Comparison of ENCODE assay signal across 23 cellular contexts in the genomic region with DNA sequence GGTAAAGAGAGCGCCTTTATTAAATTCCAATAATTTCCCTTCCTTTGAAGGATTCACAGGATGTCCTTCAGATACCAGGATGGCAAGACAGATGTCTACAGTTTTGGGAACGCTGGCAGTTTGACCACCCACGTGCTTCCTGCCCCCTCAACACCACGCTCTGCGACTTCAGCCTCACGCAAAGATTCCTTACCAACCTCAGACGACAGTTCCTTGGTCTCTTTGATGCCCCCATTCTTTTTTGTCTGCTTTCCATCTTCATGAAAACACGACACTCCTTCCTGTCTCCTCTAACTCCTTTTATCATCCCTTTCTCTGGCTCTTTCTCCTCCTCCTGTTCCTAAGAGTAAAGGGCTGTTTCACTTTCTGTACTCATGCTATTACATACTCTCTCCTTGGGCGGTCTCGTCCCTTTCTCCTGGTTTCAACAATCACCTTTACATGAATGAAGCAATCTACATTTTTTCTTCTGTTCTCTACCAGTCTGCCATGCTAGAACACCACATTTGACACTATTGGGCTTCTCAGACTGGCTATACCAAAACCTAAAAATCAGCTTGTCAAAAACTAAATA.
DNase-seq lines count a peak whose midpoint lies in the region; ATAC-seq and TF ChIP-seq lines count a peak whose summit lies in the region.
"Had no signal": no experiment of that assay in that cellular context is flagged by ENCODE, and none has a peak within 500 bp of the region (broad histone marks: within the 10 kb centered on the region; RNA-seq: fewer than 3 reads in every experiment).

No MANE protein-coding gene starts in this region.

- H3K27ac ChIP-seq in SJSA1 (peak overlapping the region; percentile 82), prostate gland (no peak overlapping the region), testis (no peak overlapping the region)
- H3K27ac ChIP-seq: breast epithelium, C4-2B, hepatocyte, suprapubic skin had no signal

- intact Hi-C loops in dendritic cell treated with granulocyte-macrophage colony-stimulating factor and Interleukin-4, amounts not matched to agents 40 ng/mL and 50 ng/mL, for 4 days (cut with micrococcal nuclease) = no loop called here
- intact Hi-C loops in prostate gland (cut with DNase I) (no loop called here), testis (cut with DNase I; ENCODE audit: low total_unique reads) (no loop called here)

- H3K27me3 Mint-ChIP-seq in activated T-cell treated with anti-CD3 and anti-CD28 coated beads, Interleukin-2, amount 50 U/mL, for 24 hours = no peaks in the 10 kb centered on the region
- no peaks in the 10 kb centered on the region for H3K27me3 Mint-ChIP-seq in dendritic cell treated with granulocyte-macrophage colony-stimulating factor and Interleukin-4, amounts not matched to agents 40 ng/mL and 50 ng/mL, for 4 days
- no peaks in the 10 kb centered on the region for H3K27me3 Mint-ChIP-seq in stimulated activated memory B cell treated with anti-CD40 and anti-IgM and Interleukin-4, amounts not matched to agents 10 μg/mL and 1 μg/mL and 100 μg/mL, for 72 hours

- peaks cover 52% of the 10 kb centered on the region for H3K36me3 Mint-ChIP-seq in activated T-cell treated with anti-CD3 and anti-CD28 coated beads, Interleukin-2, amount 50 U/mL, for 24 hours (ENCODE audit: low read depth)
- peaks cover 67% of the 10 kb centered on the region for H3K36me3 Mint-ChIP-seq in dendritic cell treated with granulocyte-macrophage colony-stimulating factor and Interleukin-4, amounts not matched to agents 40 ng/mL and 50 ng/mL, for 4 days (ENCODE audit: low read depth)
- peaks cover 47% of the 10 kb centered on the region for H3K36me3 Mint-ChIP-seq in stimulated activated memory B cell treated with anti-CD40 and anti-IgM and Interleukin-4, amounts not matched to agents 10 μg/mL and 1 μg/mL and 100 μg/mL, for 72 hours

- H3K9me3 Mint-ChIP-seq in activated T-cell treated with anti-CD3 and anti-CD28 coated beads, Interleukin-2, amount 50 U/mL, for 24 hours = no peaks in the 10 kb centered on the region
- no peaks in the 10 kb centered on the region for H3K9me3 Mint-ChIP-seq in dendritic cell treated with granulocyte-macrophage colony-stimulating factor and Interleukin-4, amounts not matched to agents 40 ng/mL and 50 ng/mL, for 4 days
- no peaks in the 10 kb centered on the region for H3K9me3 Mint-ChIP-seq in stimulated activated memory B cell treated with anti-CD40 and anti-IgM and Interleukin-4, amounts not matched to agents 10 μg/mL and 1 μg/mL and 100 μg/mL, for 72 hours

- no peak for TF ChIP-seq POLR2A in prostate gland (IDR thresholded peaks at IDR 0.05)
- no peak for TF ChIP-seq POLR2A in testis (IDR thresholded peaks at IDR 0.05)

- no peak for DNase-seq in activated T-cell treated with anti-CD3 and anti-CD28 coated beads, Interleukin-2, amount 50 U/mL, for 24 hours
- DNase-seq in activated T-cell treated with anti-CD3 and anti-CD28 coated beads for 4 hours (no peak), SJSA1 (ENCODE audit: low read depth in 1 of 2, low spot score in 2 of 2) (peak; percentile 72 to 86), prostate gland (ENCODE audit: low spot score) (no peak), T-helper 9 cell (no peak), testis (no peak)
- DNase-seq: ACHN; dermis blood vessel endothelial cell; foreskin fibroblast; H7; islet precursor cell; NCI-H1417 treated with DMSO at 0.1 percent for 48 hours; NCI-H2171; NCI-H69; stimulated activated CD4-positive, alpha-beta T cell treated with anti-CD3 and anti-CD28 coated beads, Interleukin-4, amount 100 ng/mL, for 1 hour had no signal

- H3K27me3 ChIP-seq in SJSA1 (replicated peaks) (no peaks in the 10 kb centered on the region), prostate gland (replicated peaks; ENCODE audit: insufficient read depth) (no peaks in the 10 kb centered on the region), testis (no peaks in the 10 kb centered on the region)
- H3K27me3 ChIP-seq: breast epithelium, hepatocyte, suprapubic skin had no signal

- peak overlapping the region; percentile 93 for H3K27ac Mint-ChIP-seq in activated T-cell treated with anti-CD3 and anti-CD28 coated beads, Interleukin-2, amount 50 U/mL, for 24 hours
- H3K27ac Mint-ChIP-seq in dendritic cell treated with granulocyte-macrophage colony-stimulating factor and Interleukin-4, amounts not matched to agents 40 ng/mL and 50 ng/mL, for 4 days = peak overlapping the region; percentile 0
- peak overlapping the region; percentile 32 for H3K27ac Mint-ChIP-seq in stimulated activated memory B cell treated with anti-CD40 and anti-IgM and Interleukin-4, amounts not matched to agents 10 μg/mL and 1 μg/mL and 100 μg/mL, for 72 hours

- no peaks in the 10 kb centered on the region for H3K36me3 ChIP-seq in SJSA1
- H3K36me3 ChIP-seq in prostate gland = no peaks in the 10 kb centered on the region
- no peaks in the 10 kb centered on the region for H3K36me3 ChIP-seq in testis (ENCODE audit: low read depth, missing control alignments)
- H3K36me3 ChIP-seq: breast epithelium, suprapubic skin had no signal

- H3K4me1 Mint-ChIP-seq in activated T-cell treated with anti-CD3 and anti-CD28 coated beads, Interleukin-2, amount 50 U/mL, for 24 hours (ENCODE audit: low read depth) = peaks cover 40% of the 10 kb centered on the region
- H3K4me1 Mint-ChIP-seq in dendritic cell treated with granulocyte-macrophage colony-stimulating factor and Interleukin-4, amounts not matched to agents 40 ng/mL and 50 ng/mL, for 4 days (ENCODE audit: low read depth) = peaks cover 19% of the 10 kb centered on the region
- peaks cover 48% of the 10 kb centered on the region for H3K4me1 Mint-ChIP-seq in stimulated activated memory B cell treated with anti-CD40 and anti-IgM and Interleukin-4, amounts not matched to agents 10 μg/mL and 1 μg/mL and 100 μg/mL, for 72 hours

- H3K9me3 ChIP-seq in SJSA1 (replicated peaks) (no peaks in the 10 kb centered on the region), prostate gland (no peaks in the 10 kb centered on the region), testis (no peaks in the 10 kb centered on the region)
- H3K9me3 ChIP-seq: breast epithelium, suprapubic skin had no signal

- H3K4me1 ChIP-seq in SJSA1 (replicated peaks) (peaks cover 23% of the 10 kb centered on the region), prostate gland (replicated peaks) (no peaks in the 10 kb centered on the region), testis (no peaks in the 10 kb centered on the region)
- H3K4me1 ChIP-seq: breast epithelium, suprapubic skin had no signal

- peak overlapping the region; percentile 64 for H3K4me3 Mint-ChIP-seq in activated T-cell treated with anti-CD3 and anti-CD28 coated beads, Interleukin-2, amount 50 U/mL, for 24 hours
- no peak overlapping the region for H3K4me3 Mint-ChIP-seq in dendritic cell treated with granulocyte-macrophage colony-stimulating factor and Interleukin-4, amounts not matched to agents 40 ng/mL and 50 ng/mL, for 4 days
- H3K4me3 Mint-ChIP-seq in stimulated activated memory B cell treated with anti-CD40 and anti-IgM and Interleukin-4, amounts not matched to agents 10 μg/mL and 1 μg/mL and 100 μg/mL, for 72 hours = no peak overlapping the region

- 89% methylated on average over 10 of the region's 10 CpGs for WGBS in prostate gland
- 75 to 87% methylated on average over 10 of the region's 10 CpGs for WGBS in testis, 2 donors

- no peak for TF ChIP-seq CTCF in prostate gland (IDR thresholded peaks at IDR 0.05)
- no peak for TF ChIP-seq CTCF in testis (IDR thresholded peaks at IDR 0.05)

- no peak for ATAC-seq in stimulated activated memory B cell treated with anti-CD40 and anti-IgM and Interleukin-4, amounts not matched to agents 10 μg/mL and 1 μg/mL and 100 μg/mL, for 72 hours
- ATAC-seq: Right ventricle myocardium inferior had no signal

- peak overlapping the region; percentile 7; the same call in 1 of the 2 replicates for H3K4me3 ChIP-seq in SJSA1
- H3K4me3 ChIP-seq in prostate gland = no peak overlapping the region
- no peak overlapping the region for H3K4me3 ChIP-seq in testis
- H3K4me3 ChIP-seq: breast epithelium, hepatocyte, lung, suprapubic skin had no signal

Comparison
In these comparisons a context has a peak if more than half of its experiments do, and no peak if none do; other contexts are left out.
1. DNase-seq: peak in SJSA1 (2 of 2); none in activated T-cell treated with anti-CD3 and anti-CD28 coated beads, Interleukin-2, amount 50 U/mL, for 24 hours (single experiment), activated T-cell treated with anti-CD3 and anti-CD28 coated beads for 4 hours (single experiment), prostate gland (single experiment), T-helper 9 cell (single experiment) and testis (single experiment).
2. H3K27ac Mint-ChIP-seq: peak in every context shown above with its lines; median percentile 93 in activated T-cell treated with anti-CD3 and anti-CD28 coated beads, Interleukin-2, amount 50 U/mL, for 24 hours; 32 in stimulated activated memory B cell treated with anti-CD40 and anti-IgM and Interleukin-4, amounts not matched to agents 10 μg/mL and 1 μg/mL and 100 μg/mL, for 72 hours; 0 in dendritic cell treated with granulocyte-macrophage colony-stimulating factor and Interleukin-4, amounts not matched to agents 40 ng/mL and 50 ng/mL, for 4 days.